ENCODE assay signal across 10 cellular contexts in genomic region chr13:32840840-32841713, GRCh38.
A peak's percentile ranks its signal among the peaks of the same experiment; 100 is the strongest.
DNase-seq lines count a peak whose midpoint lies in the region; ATAC-seq lines count a peak whose summit lies in the region.
"Had no signal": no experiment of that assay in that cellular context is flagged by ENCODE, and none has a peak within 500 bp of the region (broad histone marks: within the 10 kb centered on the region; RNA-seq: fewer than 3 reads in every experiment).

No MANE protein-coding gene starts in this region.

- H3K27me3 Mint-ChIP-seq in T-cell: peaks cover 0 to 3% of the 10 kb centered on the region in 2 donors

- peak; percentile 35 for DNase-seq in NCI-H748 (lab: John Stamatoyannopoulos, UW; ENCODE audit: unreplicated experiment)
- DNase-seq in NCI-H748 treated with DMSO at 0.1 percent for 48 hours (lab: John Stamatoyannopoulos, UW): no peak
- DNase-seq in kidney tubule cell (ENCODE audit: low spot score): peak; percentile 26
- no peak for DNase-seq in T-cell
- DNase-seq: activated CD4-positive, CD25-positive, alpha-beta regulatory T cell treated with anti-CD3 and anti-CD28 coated beads, Interleukin-2, amount 50 U/mL, for 72 hours had no signal

- peaks cover 0 to 1% (median under 1%) of the 10 kb centered on the region in 3 donors for H3K9me3 Mint-ChIP-seq in T-cell

- ATAC-seq in GM19463 (IDR thresholded peaks at IDR 0.05; ENCODE audit: unreplicated experiment) (peak; percentile 67), HG03460 (IDR thresholded peaks at IDR 0.05; ENCODE audit: unreplicated experiment) (peak; percentile 46), T-cell (replicated peaks in 1 of 4) (no peak), HG03135 (IDR thresholded peaks at IDR 0.05; ENCODE audit: unreplicated experiment) (no peak), GM19395 (IDR thresholded peaks at IDR 0.05; ENCODE audit: unreplicated experiment) (no peak)
- ATAC-seq: A549 had no signal

- no peak overlapping the region for H3K27ac Mint-ChIP-seq in T-cell

- H3K4me1 Mint-ChIP-seq in T-cell: peaks cover 15 to 19% (median 18%) of the 10 kb centered on the region in 3 donors

- POLR2A ChIA-PET in T-cell (lab: Charles Lee): no interaction called here

- no peak overlapping the region for H3K4me3 Mint-ChIP-seq in T-cell

- CTCF ChIA-PET in T-cell (lab: Charles Lee): no interaction called here

- H3K36me3 Mint-ChIP-seq in T-cell: peaks cover under 1% of the 10 kb centered on the region

Comparison
In these comparisons a context has a peak if more than half of its experiments do, and no peak if none do; other contexts are left out.
1. DNase-seq: peak in NCI-H748 (single experiment) and kidney tubule cell (single experiment); none in NCI-H748 treated with DMSO at 0.1 percent for 48 hours (single experiment) and T-cell (0 of 34).
2. ATAC-seq: peak in GM19463 (single experiment) and HG03460 (single experiment); none in T-cell (0 of 4), HG03135 (single experiment) and GM19395 (single experiment).